In genomic region chr6:85798934-85799490, GRCh38 we compare ENCODE assay signal across 1 cellular context.
TF ChIP-seq lines count a peak whose summit lies in the region.

No MANE protein-coding gene starts in this region.

TF ChIP-seq in HCT116, 20 proteins besides CTCF, POLR2A, EP300 and RAD21 (continued from another document):
- TF ChIP-seq, protein P1, sequence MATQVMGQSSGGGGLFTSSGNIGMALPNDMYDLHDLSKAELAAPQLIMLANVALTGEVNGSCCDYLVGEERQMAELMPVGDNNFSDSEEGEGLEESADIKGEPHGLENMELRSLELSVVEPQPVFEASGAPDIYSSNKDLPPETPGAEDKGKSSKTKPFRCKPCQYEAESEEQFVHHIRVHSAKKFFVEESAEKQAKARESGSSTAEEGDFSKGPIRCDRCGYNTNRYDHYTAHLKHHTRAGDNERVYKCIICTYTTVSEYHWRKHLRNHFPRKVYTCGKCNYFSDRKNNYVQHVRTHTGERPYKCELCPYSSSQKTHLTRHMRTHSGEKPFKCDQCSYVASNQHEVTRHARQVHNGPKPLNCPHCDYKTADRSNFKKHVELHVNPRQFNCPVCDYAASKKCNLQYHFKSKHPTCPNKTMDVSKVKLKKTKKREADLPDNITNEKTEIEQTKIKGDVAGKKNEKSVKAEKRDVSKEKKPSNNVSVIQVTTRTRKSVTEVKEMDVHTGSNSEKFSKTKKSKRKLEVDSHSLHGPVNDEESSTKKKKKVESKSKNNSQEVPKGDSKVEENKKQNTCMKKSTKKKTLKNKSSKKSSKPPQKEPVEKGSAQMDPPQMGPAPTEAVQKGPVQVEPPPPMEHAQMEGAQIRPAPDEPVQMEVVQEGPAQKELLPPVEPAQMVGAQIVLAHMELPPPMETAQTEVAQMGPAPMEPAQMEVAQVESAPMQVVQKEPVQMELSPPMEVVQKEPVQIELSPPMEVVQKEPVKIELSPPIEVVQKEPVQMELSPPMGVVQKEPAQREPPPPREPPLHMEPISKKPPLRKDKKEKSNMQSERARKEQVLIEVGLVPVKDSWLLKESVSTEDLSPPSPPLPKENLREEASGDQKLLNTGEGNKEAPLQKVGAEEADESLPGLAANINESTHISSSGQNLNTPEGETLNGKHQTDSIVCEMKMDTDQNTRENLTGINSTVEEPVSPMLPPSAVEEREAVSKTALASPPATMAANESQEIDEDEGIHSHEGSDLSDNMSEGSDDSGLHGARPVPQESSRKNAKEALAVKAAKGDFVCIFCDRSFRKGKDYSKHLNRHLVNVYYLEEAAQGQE (IDR thresholded peaks at IDR 0.05; ENCODE audit: low read depth): no peak
- no peak for TF ChIP-seq CEBPB (IDR thresholded peaks at IDR 0.05; ENCODE audit: low read depth)
